In the genomic region with DNA sequence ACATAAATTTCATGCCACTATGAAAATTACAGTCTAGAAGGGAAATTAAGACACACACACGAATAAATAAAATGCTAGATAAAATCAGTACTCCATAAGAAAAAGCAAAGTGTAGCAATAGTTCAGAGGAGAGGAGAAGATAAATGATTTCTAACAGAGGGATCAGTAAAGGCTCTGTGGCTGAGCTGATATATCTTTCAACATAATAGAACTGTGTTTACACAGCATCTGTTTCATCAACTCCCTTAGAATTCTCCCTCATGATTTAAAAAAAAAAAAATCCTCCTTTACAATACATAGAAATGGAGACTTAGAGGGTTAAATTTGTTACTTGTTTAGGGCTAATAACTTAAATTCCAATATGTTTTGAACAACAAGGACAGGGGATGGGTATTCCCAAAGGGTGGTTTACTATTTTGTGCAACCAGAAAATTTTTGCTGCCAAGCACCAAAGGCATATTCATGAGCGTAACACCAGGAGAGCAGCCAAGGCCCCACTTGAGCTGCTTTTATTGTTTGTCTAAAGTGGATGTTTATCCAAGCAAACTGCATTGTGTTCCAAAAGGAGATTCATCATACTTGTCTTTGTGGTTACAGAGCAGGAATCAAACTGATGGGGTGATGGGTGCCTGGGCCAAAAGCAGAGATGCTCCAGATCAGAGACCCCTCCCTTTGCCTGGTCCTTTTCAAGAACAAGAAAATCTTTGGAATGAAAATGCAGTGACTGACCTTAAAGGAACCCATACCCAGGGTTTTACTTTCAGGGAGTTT, we compare ENCODE assay signal across 2 cellular contexts.
TF ChIP-seq lines count a peak whose summit lies in the region.

No MANE protein-coding gene starts in this region.

TF ChIP-seq in IMR-90, 13 proteins besides CTCF, POLR2A, EP300 and RAD21:
- no peak for TF ChIP-seq MAZ (IDR thresholded peaks at IDR 0.05; ENCODE audit: borderline replicate concordance, low read depth, low read length)
- TF ChIP-seq CEBPB (IDR thresholded peaks at IDR 0.05; ENCODE audit: low read depth, low read length) = no peak
- TF ChIP-seq MXI1 (IDR thresholded peaks at IDR 0.05; ENCODE audit: borderline replicate concordance, low read depth, low read length) = no peak
- no peak for TF ChIP-seq SMC3 (IDR thresholded peaks at IDR 0.05; ENCODE audit: low read depth, low read length)
- no peak for TF ChIP-seq RFX5 (IDR thresholded peaks at IDR 0.05; ENCODE audit: low read depth, low read length)
- TF ChIP-seq FOS (IDR thresholded peaks at IDR 0.05; ENCODE audit: low read depth, low read length) = no peak
- TF ChIP-seq, protein P1, sequence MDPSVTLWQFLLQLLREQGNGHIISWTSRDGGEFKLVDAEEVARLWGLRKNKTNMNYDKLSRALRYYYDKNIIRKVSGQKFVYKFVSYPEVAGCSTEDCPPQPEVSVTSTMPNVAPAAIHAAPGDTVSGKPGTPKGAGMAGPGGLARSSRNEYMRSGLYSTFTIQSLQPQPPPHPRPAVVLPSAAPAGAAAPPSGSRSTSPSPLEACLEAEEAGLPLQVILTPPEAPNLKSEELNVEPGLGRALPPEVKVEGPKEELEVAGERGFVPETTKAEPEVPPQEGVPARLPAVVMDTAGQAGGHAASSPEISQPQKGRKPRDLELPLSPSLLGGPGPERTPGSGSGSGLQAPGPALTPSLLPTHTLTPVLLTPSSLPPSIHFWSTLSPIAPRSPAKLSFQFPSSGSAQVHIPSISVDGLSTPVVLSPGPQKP (IDR thresholded peaks at IDR 0.05; ENCODE audit: borderline replicate concordance, low read depth, low read length) = no peak
- TF ChIP-seq BHLHE40 (IDR thresholded peaks at IDR 0.05; ENCODE audit: low read depth, low read length) = no peak
- TF ChIP-seq, protein P2, sequence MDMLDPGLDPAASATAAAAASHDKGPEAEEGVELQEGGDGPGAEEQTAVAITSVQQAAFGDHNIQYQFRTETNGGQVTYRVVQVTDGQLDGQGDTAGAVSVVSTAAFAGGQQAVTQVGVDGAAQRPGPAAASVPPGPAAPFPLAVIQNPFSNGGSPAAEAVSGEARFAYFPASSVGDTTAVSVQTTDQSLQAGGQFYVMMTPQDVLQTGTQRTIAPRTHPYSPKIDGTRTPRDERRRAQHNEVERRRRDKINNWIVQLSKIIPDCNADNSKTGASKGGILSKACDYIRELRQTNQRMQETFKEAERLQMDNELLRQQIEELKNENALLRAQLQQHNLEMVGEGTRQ (IDR thresholded peaks at IDR 0.05; ENCODE audit: low read depth, low read length) = no peak
- TF ChIP-seq MAFK (IDR thresholded peaks at IDR 0.05; ENCODE audit: low read depth, low read length) = no peak
- no peak for TF ChIP-seq CHD1 (IDR thresholded peaks at IDR 0.05; ENCODE audit: low read depth, low read length)
- no peak for TF ChIP-seq NFE2L2 (IDR thresholded peaks at IDR 0.05; ENCODE audit: low read depth, low read length)
- TF ChIP-seq RCOR1 (IDR thresholded peaks at IDR 0.05; ENCODE audit: insufficient replicate concordance, low read length) = no peak

TF ChIP-seq in endothelial cell of umbilical vein, 7 proteins besides CTCF, POLR2A, EP300 and RAD21:
- TF ChIP-seq GATA2 (IDR thresholded peaks at IDR 0.05; ENCODE audit: insufficient read depth, insufficient read length, low read depth, low read length) (no peak), EZH2 (IDR thresholded peaks at IDR 0.05; ENCODE audit: borderline replicate concordance, low read depth, low read length, severe bottlenecking) (no peak), POLR2AphosphoS5 (IDR thresholded peaks at IDR 0.05; ENCODE audit: insufficient read depth, low read depth, low read length) (no peak), MYC (IDR thresholded peaks at IDR 0.05; ENCODE audit: low read depth, low read length) (no peak), FOS (IDR thresholded peaks at IDR 0.05; ENCODE audit: borderline replicate concordance, insufficient read depth, low read length) (no peak), JUN (IDR thresholded peaks at IDR 0.05; ENCODE audit: borderline replicate concordance, insufficient read depth, insufficient read length, low read depth) (no peak)
- TF ChIP-seq, protein P3, sequence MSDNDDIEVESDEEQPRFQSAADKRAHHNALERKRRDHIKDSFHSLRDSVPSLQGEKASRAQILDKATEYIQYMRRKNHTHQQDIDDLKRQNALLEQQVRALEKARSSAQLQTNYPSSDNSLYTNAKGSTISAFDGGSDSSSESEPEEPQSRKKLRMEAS (IDR thresholded peaks at IDR 0.05; ENCODE audit: insufficient read depth, insufficient read length) = no peak
